ENCODE assay signal across 2 cellular contexts in genomic region chr1:221716713-221717490, GRCh38.
TF ChIP-seq lines count a peak whose summit lies in the region.

No MANE protein-coding gene starts in this region.

TF ChIP-seq in K562, 482 proteins besides CTCF, POLR2A, EP300 and RAD21 (continues in another document):
- TF ChIP-seq SAFB2 (IDR thresholded peaks at IDR 0.05; ENCODE audit: borderline replicate concordance, low read depth, low read length, severe bottlenecking), result no peak
- no peak for TF ChIP-seq FOXA3 (CRISPR knock-in tag; conservative IDR thresholded peaks at IDR 0.05 in 1 of 2, IDR thresholded peaks at IDR 0.05 in 1 of 2)
- TF ChIP-seq GATA2 (CRISPR knock-in tag; IDR thresholded peaks at IDR 0.05), result peak; percentile 84
- no peak for TF ChIP-seq ZNF699 (CRISPR knock-in tag; IDR thresholded peaks at IDR 0.05; ENCODE audit: insufficient replicate concordance)
- no peak for TF ChIP-seq C11orf30 (IDR thresholded peaks at IDR 0.05; ENCODE audit: low read depth)
- peak; percentile 67 for TF ChIP-seq CXXC5 (CRISPR knock-in tag; IDR thresholded peaks at IDR 0.05)
- TF ChIP-seq CBFA2T2 (conservative IDR thresholded peaks at IDR 0.05), result peak; percentile 75
- TF ChIP-seq PTTG1 (tag; IDR thresholded peaks at IDR 0.05; ENCODE audit: low read depth), result no peak
- no peak for TF ChIP-seq ZNF707 (CRISPR knock-in tag; conservative IDR thresholded peaks at IDR 0.05)
- TF ChIP-seq ZNF263 (CRISPR knock-in tag; IDR thresholded peaks at IDR 0.05; ENCODE audit: borderline replicate concordance), result no peak
- TF ChIP-seq STAT5A (IDR thresholded peaks at IDR 0.05; ENCODE audit: borderline replicate concordance, low read length), result peak; percentile 58; the same call in 1 of the 2 replicates
- 0 out of 2 replicates have a peak, but pooled peaks have one; percentile 9 for TF ChIP-seq MAFG (tag; conservative IDR thresholded peaks at IDR 0.05)
- no peak for TF ChIP-seq HNRNPL (IDR thresholded peaks at IDR 0.05; ENCODE audit: low read depth, low read length)
- TF ChIP-seq ZNF696 (CRISPR knock-in tag; conservative IDR thresholded peaks at IDR 0.05), result no peak
- no peak for TF ChIP-seq GATAD2A (IDR thresholded peaks at IDR 0.05)
- no peak for TF ChIP-seq HMG20A (CRISPR knock-in tag; conservative IDR thresholded peaks at IDR 0.05)
- TF ChIP-seq ZNF175 (CRISPR knock-in tag; IDR thresholded peaks at IDR 0.05; ENCODE audit: low read depth), result peak; percentile 86; the same call in 1 of the 2 replicates
- TF ChIP-seq, protein P1, sequence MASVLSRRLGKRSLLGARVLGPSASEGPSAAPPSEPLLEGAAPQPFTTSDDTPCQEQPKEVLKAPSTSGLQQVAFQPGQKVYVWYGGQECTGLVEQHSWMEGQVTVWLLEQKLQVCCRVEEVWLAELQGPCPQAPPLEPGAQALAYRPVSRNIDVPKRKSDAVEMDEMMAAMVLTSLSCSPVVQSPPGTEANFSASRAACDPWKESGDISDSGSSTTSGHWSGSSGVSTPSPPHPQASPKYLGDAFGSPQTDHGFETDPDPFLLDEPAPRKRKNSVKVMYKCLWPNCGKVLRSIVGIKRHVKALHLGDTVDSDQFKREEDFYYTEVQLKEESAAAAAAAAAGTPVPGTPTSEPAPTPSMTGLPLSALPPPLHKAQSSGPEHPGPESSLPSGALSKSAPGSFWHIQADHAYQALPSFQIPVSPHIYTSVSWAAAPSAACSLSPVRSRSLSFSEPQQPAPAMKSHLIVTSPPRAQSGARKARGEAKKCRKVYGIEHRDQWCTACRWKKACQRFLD (CRISPR knock-in tag; IDR thresholded peaks at IDR 0.05), result 0 out of 2 replicates have a peak, but pooled peaks have one; percentile 71
- no peak for TF ChIP-seq HEY1 (CRISPR knock-in tag; IDR thresholded peaks at IDR 0.05; ENCODE audit: borderline replicate concordance)
- TF ChIP-seq ZNF318 (IDR thresholded peaks at IDR 0.05; ENCODE audit: borderline replicate concordance in 1 of 2, low read depth in 1 of 2), result no peak
- peak; percentile 1; the same call in 1 of the 2 replicates for TF ChIP-seq EP400 (IDR thresholded peaks at IDR 0.05)
- no peak for TF ChIP-seq NFATC3 (IDR thresholded peaks at IDR 0.05)
- TF ChIP-seq KLF10 (CRISPR knock-in tag; IDR thresholded peaks at IDR 0.05), result no peak
- TF ChIP-seq TEAD1 (CRISPR knock-in tag; IDR thresholded peaks at IDR 0.05), result 0 out of 4 replicates have a peak, but pooled peaks have one; percentile 20 to 62
- TF ChIP-seq EGR1 (conservative IDR thresholded peaks at IDR 0.05), result no peak
- TF ChIP-seq RAD51 (IDR thresholded peaks at IDR 0.05; ENCODE audit: borderline replicate concordance, low read depth), result no peak
- no peak for TF ChIP-seq RBM15 (IDR thresholded peaks at IDR 0.05; ENCODE audit: insufficient read depth, low read length)
- TF ChIP-seq PURB (CRISPR knock-in tag; IDR thresholded peaks at IDR 0.05; ENCODE audit: low read depth), result no peak

TF ChIP-seq in HepG2, 621 proteins besides CTCF, POLR2A, EP300 and RAD21 (continues in another document):
- no peak for TF ChIP-seq ZFP36 (IDR thresholded peaks at IDR 0.05; ENCODE audit: borderline replicate concordance, low read depth, low read length, partially characterized antibody)
- TF ChIP-seq HOXD1 (CRISPR knock-in tag; IDR thresholded peaks at IDR 0.05), result no peak
- TF ChIP-seq, protein P2, sequence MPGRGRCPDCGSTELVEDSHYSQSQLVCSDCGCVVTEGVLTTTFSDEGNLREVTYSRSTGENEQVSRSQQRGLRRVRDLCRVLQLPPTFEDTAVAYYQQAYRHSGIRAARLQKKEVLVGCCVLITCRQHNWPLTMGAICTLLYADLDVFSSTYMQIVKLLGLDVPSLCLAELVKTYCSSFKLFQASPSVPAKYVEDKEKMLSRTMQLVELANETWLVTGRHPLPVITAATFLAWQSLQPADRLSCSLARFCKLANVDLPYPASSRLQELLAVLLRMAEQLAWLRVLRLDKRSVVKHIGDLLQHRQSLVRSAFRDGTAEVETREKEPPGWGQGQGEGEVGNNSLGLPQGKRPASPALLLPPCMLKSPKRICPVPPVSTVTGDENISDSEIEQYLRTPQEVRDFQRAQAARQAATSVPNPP (CRISPR knock-in tag; IDR thresholded peaks at IDR 0.05), result no peak
- no peak for TF ChIP-seq MEIS2 (CRISPR knock-in tag; IDR thresholded peaks at IDR 0.05)
- TF ChIP-seq, protein P3, sequence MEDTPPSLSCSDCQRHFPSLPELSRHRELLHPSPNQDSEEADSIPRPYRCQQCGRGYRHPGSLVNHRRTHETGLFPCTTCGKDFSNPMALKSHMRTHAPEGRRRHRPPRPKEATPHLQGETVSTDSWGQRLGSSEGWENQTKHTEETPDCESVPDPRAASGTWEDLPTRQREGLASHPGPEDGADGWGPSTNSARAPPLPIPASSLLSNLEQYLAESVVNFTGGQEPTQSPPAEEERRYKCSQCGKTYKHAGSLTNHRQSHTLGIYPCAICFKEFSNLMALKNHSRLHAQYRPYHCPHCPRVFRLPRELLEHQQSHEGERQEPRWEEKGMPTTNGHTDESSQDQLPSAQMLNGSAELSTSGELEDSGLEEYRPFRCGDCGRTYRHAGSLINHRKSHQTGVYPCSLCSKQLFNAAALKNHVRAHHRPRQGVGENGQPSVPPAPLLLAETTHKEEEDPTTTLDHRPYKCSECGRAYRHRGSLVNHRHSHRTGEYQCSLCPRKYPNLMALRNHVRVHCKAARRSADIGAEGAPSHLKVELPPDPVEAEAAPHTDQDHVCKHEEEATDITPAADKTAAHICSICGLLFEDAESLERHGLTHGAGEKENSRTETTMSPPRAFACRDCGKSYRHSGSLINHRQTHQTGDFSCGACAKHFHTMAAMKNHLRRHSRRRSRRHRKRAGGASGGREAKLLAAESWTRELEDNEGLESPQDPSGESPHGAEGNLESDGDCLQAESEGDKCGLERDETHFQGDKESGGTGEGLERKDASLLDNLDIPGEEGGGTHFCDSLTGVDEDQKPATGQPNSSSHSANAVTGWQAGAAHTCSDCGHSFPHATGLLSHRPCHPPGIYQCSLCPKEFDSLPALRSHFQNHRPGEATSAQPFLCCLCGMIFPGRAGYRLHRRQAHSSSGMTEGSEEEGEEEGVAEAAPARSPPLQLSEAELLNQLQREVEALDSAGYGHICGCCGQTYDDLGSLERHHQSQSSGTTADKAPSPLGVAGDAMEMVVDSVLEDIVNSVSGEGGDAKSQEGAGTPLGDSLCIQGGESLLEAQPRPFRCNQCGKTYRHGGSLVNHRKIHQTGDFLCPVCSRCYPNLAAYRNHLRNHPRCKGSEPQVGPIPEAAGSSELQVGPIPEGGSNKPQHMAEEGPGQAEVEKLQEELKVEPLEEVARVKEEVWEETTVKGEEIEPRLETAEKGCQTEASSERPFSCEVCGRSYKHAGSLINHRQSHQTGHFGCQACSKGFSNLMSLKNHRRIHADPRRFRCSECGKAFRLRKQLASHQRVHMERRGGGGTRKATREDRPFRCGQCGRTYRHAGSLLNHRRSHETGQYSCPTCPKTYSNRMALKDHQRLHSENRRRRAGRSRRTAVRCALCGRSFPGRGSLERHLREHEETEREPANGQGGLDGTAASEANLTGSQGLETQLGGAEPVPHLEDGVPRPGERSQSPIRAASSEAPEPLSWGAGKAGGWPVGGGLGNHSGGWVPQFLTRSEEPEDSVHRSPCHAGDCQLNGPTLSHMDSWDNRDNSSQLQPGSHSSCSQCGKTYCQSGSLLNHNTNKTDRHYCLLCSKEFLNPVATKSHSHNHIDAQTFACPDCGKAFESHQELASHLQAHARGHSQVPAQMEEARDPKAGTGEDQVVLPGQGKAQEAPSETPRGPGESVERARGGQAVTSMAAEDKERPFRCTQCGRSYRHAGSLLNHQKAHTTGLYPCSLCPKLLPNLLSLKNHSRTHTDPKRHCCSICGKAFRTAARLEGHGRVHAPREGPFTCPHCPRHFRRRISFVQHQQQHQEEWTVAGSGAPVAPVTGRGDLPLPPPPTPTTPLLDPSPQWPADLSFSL (CRISPR knock-in tag; IDR thresholded peaks at IDR 0.05), result no peak
- TF ChIP-seq NFE2 (CRISPR knock-in tag; IDR thresholded peaks at IDR 0.05), result no peak
- TF ChIP-seq PRMT3 (CRISPR knock-in tag; IDR thresholded peaks at IDR 0.05; ENCODE audit: borderline replicate concordance, low read depth), result no peak
- TF ChIP-seq ATF1 (CRISPR knock-in tag; IDR thresholded peaks at IDR 0.05), result no peak
- TF ChIP-seq ZFP91 (CRISPR knock-in tag; IDR thresholded peaks at IDR 0.05; ENCODE audit: borderline replicate concordance), result 0 out of 2 replicates have a peak, but pooled peaks have one; percentile 22
- peak; percentile 74 for TF ChIP-seq HNF4A (CRISPR knock-in tag; IDR thresholded peaks at IDR 0.05)
- TF ChIP-seq ZNF772 (CRISPR knock-in tag; IDR thresholded peaks at IDR 0.05), result no peak
- peak; percentile 60 for TF ChIP-seq HNF4G (IDR thresholded peaks at IDR 0.05; ENCODE audit: borderline replicate concordance, low read depth, low read length)
- 0 out of 2 replicates have a peak, but pooled peaks have one; percentile 30 for TF ChIP-seq HNF4G (CRISPR knock-in tag; IDR thresholded peaks at IDR 0.05; ENCODE audit: borderline replicate concordance, low read depth)
- peak; percentile 50 for TF ChIP-seq ASH2L (IDR thresholded peaks at IDR 0.05; ENCODE audit: insufficient read length, low read depth, low read length)
- no peak for TF ChIP-seq ZFP62 (CRISPR knock-in tag; IDR thresholded peaks at IDR 0.05)
- TF ChIP-seq FOXP1 (IDR thresholded peaks at IDR 0.05), result no peak
- TF ChIP-seq FOXP1 (CRISPR knock-in tag; IDR thresholded peaks at IDR 0.05), result peak; percentile 70; the same call in 1 of the 2 replicates
- TF ChIP-seq, protein P4, sequence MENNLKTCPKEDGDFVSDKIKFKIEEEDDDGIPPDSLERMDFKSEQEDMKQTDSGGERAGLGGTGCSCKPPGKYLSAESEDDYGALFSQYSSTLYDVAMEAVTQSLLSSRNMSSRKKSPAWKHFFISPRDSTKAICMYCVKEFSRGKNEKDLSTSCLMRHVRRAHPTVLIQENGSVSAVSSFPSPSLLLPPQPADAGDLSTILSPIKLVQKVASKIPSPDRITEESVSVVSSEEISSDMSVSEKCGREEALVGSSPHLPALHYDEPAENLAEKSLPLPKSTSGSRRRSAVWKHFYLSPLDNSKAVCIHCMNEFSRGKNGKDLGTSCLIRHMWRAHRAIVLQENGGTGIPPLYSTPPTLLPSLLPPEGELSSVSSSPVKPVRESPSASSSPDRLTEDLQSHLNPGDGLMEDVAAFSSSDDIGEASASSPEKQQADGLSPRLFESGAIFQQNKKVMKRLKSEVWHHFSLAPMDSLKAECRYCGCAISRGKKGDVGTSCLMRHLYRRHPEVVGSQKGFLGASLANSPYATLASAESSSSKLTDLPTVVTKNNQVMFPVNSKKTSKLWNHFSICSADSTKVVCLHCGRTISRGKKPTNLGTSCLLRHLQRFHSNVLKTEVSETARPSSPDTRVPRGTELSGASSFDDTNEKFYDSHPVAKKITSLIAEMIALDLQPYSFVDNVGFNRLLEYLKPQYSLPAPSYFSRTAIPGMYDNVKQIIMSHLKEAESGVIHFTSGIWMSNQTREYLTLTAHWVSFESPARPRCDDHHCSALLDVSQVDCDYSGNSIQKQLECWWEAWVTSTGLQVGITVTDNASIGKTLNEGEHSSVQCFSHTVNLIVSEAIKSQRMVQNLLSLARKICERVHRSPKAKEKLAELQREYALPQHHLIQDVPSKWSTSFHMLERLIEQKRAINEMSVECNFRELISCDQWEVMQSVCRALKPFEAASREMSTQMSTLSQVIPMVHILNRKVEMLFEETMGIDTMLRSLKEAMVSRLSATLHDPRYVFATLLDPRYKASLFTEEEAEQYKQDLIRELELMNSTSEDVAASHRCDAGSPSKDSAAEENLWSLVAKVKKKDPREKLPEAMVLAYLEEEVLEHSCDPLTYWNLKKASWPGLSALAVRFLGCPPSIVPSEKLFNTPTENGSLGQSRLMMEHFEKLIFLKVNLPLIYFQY (CRISPR knock-in tag; IDR thresholded peaks at IDR 0.05; ENCODE audit: borderline replicate concordance), result 0 out of 2 replicates have a peak, but pooled peaks have one; percentile 18
- TF ChIP-seq NR2F1 (CRISPR knock-in tag; IDR thresholded peaks at IDR 0.05), result no peak
- TF ChIP-seq FOXO4 (CRISPR knock-in tag; conservative IDR thresholded peaks at IDR 0.05), result no peak
- TF ChIP-seq ZNF740 (CRISPR knock-in tag; IDR thresholded peaks at IDR 0.05), result no peak
